In genomic region chr10:79988199-79988598, GRCh38 we compare ENCODE assay signal across 3 cellular contexts. TPM values are rescaled to one million over a fixed set of nuclear protein-coding genes. Genes with fewer than 3 reads are reported as not detected.
"Had no signal": no experiment of that assay in that cellular context is flagged by ENCODE, and none has a peak within 500 bp of the region (broad histone marks: within the 10 kb centered on the region; RNA-seq: fewer than 3 reads in every experiment).

No MANE protein-coding gene starts in this region.

RNA-seq across cellular contexts. Expression of gene SFTPD, which starts 39.3 kb away (rescaled TPM):
- total RNA-seq: transverse colon, urinary bladder, vagina had no signal
